ENCODE assay signal across 8 cellular contexts in the genomic region with DNA sequence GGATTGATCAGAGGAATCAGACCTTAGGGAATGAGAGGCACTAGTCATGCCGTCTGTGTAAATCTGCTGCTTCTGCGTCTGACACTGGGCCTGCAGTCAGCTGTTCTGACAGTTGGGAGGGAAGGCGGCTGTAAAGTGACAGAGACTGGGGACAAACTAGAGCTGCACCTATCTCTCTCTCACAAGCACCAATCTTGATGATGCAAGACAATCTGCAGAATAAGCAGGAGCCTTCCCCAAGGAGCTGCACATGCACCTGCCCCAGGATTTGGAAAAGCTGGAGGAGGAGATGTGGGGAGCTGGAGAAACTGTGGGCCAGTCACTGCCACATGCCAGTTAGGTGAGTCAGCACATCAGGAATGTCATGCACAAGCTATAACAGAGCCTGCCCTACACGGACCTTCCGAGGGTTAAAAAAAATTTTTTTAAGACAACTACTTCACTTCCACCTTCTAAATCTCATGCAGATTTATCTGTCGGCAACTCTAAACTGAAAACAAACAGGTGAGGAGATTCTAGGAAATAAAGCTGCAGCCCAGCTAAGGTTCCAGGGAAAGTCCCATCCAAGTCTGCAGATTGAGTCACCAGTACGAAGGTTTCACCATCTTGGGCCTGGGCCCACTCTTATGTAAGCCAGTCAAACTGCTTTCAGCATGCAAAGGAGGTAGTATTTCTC. TPM values are rescaled to one million over a fixed set of nuclear protein-coding genes. Genes with fewer than 3 reads are reported as not detected.
DNase-seq lines count a peak whose midpoint lies in the region; TF ChIP-seq lines count a peak whose summit lies in the region.

No MANE protein-coding gene starts in this region.

- H3K14ac ChIP-seq in neuronal stem cell (ENCODE audit: low read length): no peak overlapping the region

- H3K9me3 ChIP-seq in BE2C (no peaks in the 10 kb centered on the region), neuronal stem cell (replicated peaks in 1 of 2; ENCODE audit: control insufficient read depth in 2 of 2, insufficient read depth in 1 of 2, low read depth in 1 of 2, low read length in 2 of 2) (no peaks in the 10 kb centered on the region)

- no peak overlapping the region for H3K18ac ChIP-seq in neuronal stem cell (ENCODE audit: low read length)

- no peak overlapping the region for H2BK15ac ChIP-seq in neuronal stem cell (ENCODE audit: low read length)

- no peaks in the 10 kb centered on the region for H3K79me1 ChIP-seq in neuronal stem cell (ENCODE audit: low read depth, low read length)

- WGBS in neuronal stem cell (ENCODE audit: extremely low coverage in 2 of 2, insufficient read length in 2 of 2, insufficient replicate concordance in 1 of 2), 2 donors: no CpG with 5 or more reads among the region's 7 CpGs

- TF ChIP-seq CTCF in AG09319 (IDR thresholded peaks at IDR 0.05; ENCODE audit: low read depth, low read length) (no peak), epithelial cell of proximal tubule (conservative IDR thresholded peaks at IDR 0.05; ENCODE audit: low read depth, low read length) (no peak), BE2C (IDR thresholded peaks at IDR 0.05; ENCODE audit: low read depth, low read length) (no peak)

- H3K4me3 ChIP-seq in epithelial cell of proximal tubule (ENCODE audit: low read depth, low read length) (peak overlapping the region; percentile 26), BE2C (ENCODE audit: low read depth, low read length) (no peak overlapping the region), neuronal stem cell (ENCODE audit: low read length in 2 of 2) (no peak overlapping the region)

- no peak overlapping the region for H3K4ac ChIP-seq in neuronal stem cell (ENCODE audit: low read length)

- no peak overlapping the region for H2BK12ac ChIP-seq in neuronal stem cell (ENCODE audit: low read length)

- no peak overlapping the region for H3K27ac ChIP-seq in neuronal stem cell (replicated peaks; ENCODE audit: low read length)

- H3K4me1 ChIP-seq in BE2C (no peaks in the 10 kb centered on the region), neuronal stem cell (ENCODE audit: control insufficient read depth in 2 of 2, insufficient read depth in 1 of 2, low read depth in 1 of 2, low read length in 2 of 2) (peaks cover 8 to 18% of the 10 kb centered on the region in 2 donors)

- no peaks in the 10 kb centered on the region for H3K36me3 ChIP-seq in BE2C
- H3K36me3 ChIP-seq in neuronal stem cell (replicated peaks in 1 of 2; ENCODE audit: control insufficient read depth in 2 of 2, insufficient read depth in 2 of 2, low read length in 2 of 2): no peaks in the 10 kb centered on the region

- H3K27me3 ChIP-seq in BE2C (peaks cover 32% of the 10 kb centered on the region), neuronal stem cell (ENCODE audit: control insufficient read depth in 3 of 3, insufficient read depth in 3 of 3, low read depth in 1 of 3, low read length in 3 of 3) (peaks cover 0 to 21% (median 0%) of the 10 kb centered on the region in 3 experiments)

- no peak overlapping the region for H2BK120ac ChIP-seq in neuronal stem cell (ENCODE audit: low read depth, low read length)

- no peak overlapping the region for H2AFZ ChIP-seq in neuronal stem cell (ENCODE audit: low read length)

- H2BK5ac ChIP-seq in neuronal stem cell (ENCODE audit: low read length): no peak overlapping the region

- no peak overlapping the region for H3K9ac ChIP-seq in neuronal stem cell (ENCODE audit: low read depth, low read length, poor library complexity)

- H2AK5ac ChIP-seq in neuronal stem cell (ENCODE audit: low read depth, low read length): no peak overlapping the region

- H4K8ac ChIP-seq in neuronal stem cell (ENCODE audit: low read depth, low read length): no peak overlapping the region

- DNase-seq in AG09319 (ENCODE audit: extremely low read depth, low read depth): peak; percentile 30
- DNase-seq in LoVo (ENCODE audit: low spot score): peak; percentile 51
- peak; percentile 84 for DNase-seq in epithelial cell of proximal tubule (ENCODE audit: low read depth)
- peak; percentile 66 for DNase-seq in mucosa of gallbladder (ENCODE audit: low spot score)
- no peak for DNase-seq in BE2C
- no peak for DNase-seq in NCI-H345 (lab: John Stamatoyannopoulos, UW)
- DNase-seq in NCI-H526 (lab: John Stamatoyannopoulos, UW): no peak
- no peak for DNase-seq in neuronal stem cell (ENCODE audit: low spot score)

- no peak overlapping the region for H3K4me2 ChIP-seq in neuronal stem cell (ENCODE audit: insufficient read depth, low read length, poor library complexity, severe bottlenecking)

- no peak overlapping the region for H3K23ac ChIP-seq in neuronal stem cell (ENCODE audit: low read depth, low read length, poor library complexity)

- no peak overlapping the region for H4K91ac ChIP-seq in neuronal stem cell (ENCODE audit: low read depth, low read length, poor library complexity)

RNA-seq across cellular contexts. Expression of a gene that starts 39.2 kb away (rescaled TPM):
- total RNA-seq in epithelial cell of proximal tubule (not detected in 2 replicates), mucosa of gallbladder (0.20 TPM)
- polyA plus RNA-seq in BE2C (2012; ENCODE audit: insufficient read depth, insufficient read length, low read depth): not detected
- polyA plus RNA-seq in neuronal stem cell (2013, experiment 1 of 2): 1.9 TPM
- polyA plus RNA-seq in neuronal stem cell (2013, experiment 2 of 2): 1.3 TPM

Comparison
In these comparisons a context has a peak if more than half of its experiments do, and no peak if none do; other contexts are left out.
1. DNase-seq: peak in AG09319 (single experiment), LoVo (single experiment), epithelial cell of proximal tubule (single experiment) and mucosa of gallbladder (single experiment); none in BE2C (single experiment), NCI-H345 (single experiment), NCI-H526 (0 of 2) and neuronal stem cell (single experiment).